17 cellular contexts compared by ENCODE assay signal in genomic region chr1:7994827-7995226, GRCh38. TPM values are rescaled to one million over a fixed set of nuclear protein-coding genes. Genes with fewer than 3 reads are reported as not detected.
"Had no signal": no experiment of that assay in that cellular context is flagged by ENCODE, and none has a peak within 500 bp of the region (broad histone marks: within the 10 kb centered on the region; RNA-seq: fewer than 3 reads in every experiment).

No MANE protein-coding gene starts in this region.

- H3K4me1 ChIP-seq: esophagus squamous epithelium, heart right ventricle, transverse colon had no signal

- H3K27ac Mint-ChIP-seq: activated naive CD4-positive, alpha-beta T cell treated with anti-CD3 and anti-CD28 coated beads, Interleukin-2, amount 50 U/mL, for 24 hours; activated T-cell treated with anti-CD3 and anti-CD28 coated beads, Interleukin-2, amount 50 U/mL, for 72 hours; nephron had no signal

- H3K27me3 ChIP-seq: esophagus squamous epithelium, heart right ventricle, suprapubic skin, transverse colon had no signal

- H3K9me3 ChIP-seq: esophagus squamous epithelium, heart right ventricle, suprapubic skin, transverse colon had no signal

- DNase-seq: activated CD4-positive, alpha-beta T cell treated with anti-CD3 and anti-CD28 coated beads, Interleukin-2, amount 50 U/mL, for 1 hour; activated CD4-positive, CD25-positive, alpha-beta regulatory T cell treated with anti-CD3 and anti-CD28 coated beads, Interleukin-2, amount 50 U/mL, for 72 hours; activated gamma-delta T cell; activated T-cell treated with anti-CD3 and anti-CD28 coated beads, Interleukin-2, amount 50 U/mL, for 72 hours; effector memory CD8-positive, alpha-beta T cell; esophagus squamous epithelium; heart right ventricle; kidney glomerular epithelial cell; retina; stimulated activated CD4-positive, alpha-beta T cell treated with anti-CD3 and anti-CD28 coated beads, Interleukin-2, amount 100 ng/mL, for 24 hours; T1000; transverse colon had no signal

- ATAC-seq: effector memory CD8-positive, alpha-beta T cell; heart right ventricle had no signal

- H3K36me3 ChIP-seq: esophagus squamous epithelium, heart right ventricle, suprapubic skin, transverse colon had no signal

- H3K27ac ChIP-seq: esophagus squamous epithelium, heart right ventricle, suprapubic skin, transverse colon had no signal

- H3K9me3 Mint-ChIP-seq: activated naive CD4-positive, alpha-beta T cell treated with anti-CD3 and anti-CD28 coated beads, Interleukin-2, amount 50 U/mL, for 24 hours; dendritic cell treated with granulocyte-macrophage colony-stimulating factor and Interleukin-4, amounts not matched to agents 40 ng/mL and 50 ng/mL, for 4 days; nephron; stimulated activated naive CD8-positive, alpha-beta T cell treated with anti-CD3 and anti-CD28 coated beads, Interleukin-15, Interleukin-2, amounts not matched to agents 100 ng/mL and 50 ng/mL, for 24 hours had no signal

- H3K27me3 Mint-ChIP-seq: activated naive CD4-positive, alpha-beta T cell treated with anti-CD3 and anti-CD28 coated beads, Interleukin-2, amount 50 U/mL, for 24 hours; dendritic cell treated with granulocyte-macrophage colony-stimulating factor and Interleukin-4, amounts not matched to agents 40 ng/mL and 50 ng/mL, for 4 days; effector memory CD8-positive, alpha-beta T cell; stimulated activated naive CD8-positive, alpha-beta T cell treated with anti-CD3 and anti-CD28 coated beads, Interleukin-15, Interleukin-2, amounts not matched to agents 100 ng/mL and 50 ng/mL, for 24 hours had no signal

- H3K4me3 Mint-ChIP-seq: activated naive CD4-positive, alpha-beta T cell treated with anti-CD3 and anti-CD28 coated beads, Interleukin-2, amount 50 U/mL, for 24 hours; activated T-cell treated with anti-CD3 and anti-CD28 coated beads, Interleukin-2, amount 50 U/mL, for 72 hours; dendritic cell treated with granulocyte-macrophage colony-stimulating factor and Interleukin-4, amounts not matched to agents 40 ng/mL and 50 ng/mL, for 4 days; effector memory CD8-positive, alpha-beta T cell; nephron; stimulated activated naive CD8-positive, alpha-beta T cell treated with anti-CD3 and anti-CD28 coated beads, Interleukin-15, Interleukin-2, amounts not matched to agents 100 ng/mL and 50 ng/mL, for 24 hours had no signal

- H3K4me1 Mint-ChIP-seq: activated naive CD4-positive, alpha-beta T cell treated with anti-CD3 and anti-CD28 coated beads, Interleukin-2, amount 50 U/mL, for 24 hours; nephron had no signal

- H3K4me3 ChIP-seq: esophagus squamous epithelium, heart right ventricle, suprapubic skin, transverse colon had no signal

RNA-seq across cellular contexts. Expression of gene TNFRSF9, which starts 54.2 kb away (rescaled TPM):
- total RNA-seq: suprapubic skin had no signal
